9 cellular contexts compared by ENCODE assay signal in the genomic region with DNA sequence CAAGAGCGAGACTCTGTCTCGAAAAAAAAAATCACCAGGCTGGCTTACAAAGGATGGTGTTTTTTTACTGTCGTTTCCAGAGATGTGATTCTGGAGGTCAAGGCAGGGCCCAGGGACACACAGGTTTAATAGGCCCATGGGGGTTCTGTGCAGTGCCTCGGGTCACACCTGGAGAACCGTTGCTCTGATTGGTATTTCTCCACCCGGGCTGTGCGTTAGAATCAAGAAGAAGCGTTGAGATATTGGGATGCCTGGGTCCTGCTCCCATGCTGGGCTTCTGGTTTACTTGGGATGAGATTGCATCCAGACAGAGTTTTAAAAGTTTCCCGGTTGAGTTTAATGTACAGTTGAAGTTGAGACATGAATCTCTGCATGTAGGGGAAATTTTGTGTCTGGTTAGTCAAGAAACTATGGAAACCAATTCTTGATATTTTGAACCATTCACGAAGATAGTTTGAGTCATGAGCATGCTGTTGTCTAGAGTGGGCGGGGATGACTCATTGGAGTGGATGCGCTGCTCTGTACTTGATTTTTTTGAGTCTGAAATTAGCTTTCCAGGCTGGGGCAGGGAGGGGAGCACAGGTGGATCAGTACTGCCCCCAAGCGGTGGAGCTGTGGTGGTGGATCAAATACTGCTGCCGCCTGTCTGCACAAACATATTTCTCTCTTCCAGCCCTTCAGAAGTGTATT. TPM values are rescaled to one million over a fixed set of nuclear protein-coding genes. Genes with fewer than 3 reads are reported as not detected.
A peak's percentile ranks its signal among the peaks of the same experiment; 100 is the strongest.
DNase-seq lines count a peak whose midpoint lies in the region; ATAC-seq and TF ChIP-seq lines count a peak whose summit lies in the region.
"Had no signal": no experiment of that assay in that cellular context is flagged by ENCODE, and none has a peak within 500 bp of the region (broad histone marks: within the 10 kb centered on the region; RNA-seq: fewer than 3 reads in every experiment).

No MANE protein-coding gene starts in this region.

- H3K36me3 ChIP-seq in lung (ENCODE audit: control insufficient read depth in 2 of 2, insufficient read depth in 2 of 2, low read length in 2 of 2): no peaks in the 10 kb centered on the region

- 59 to 61% methylated on average over 14 of the region's 14 CpGs for WGBS in lung, 2 donors

- peak; percentile 90 for DNase-seq in AG04450 (ENCODE audit: low read depth, low spot score)
- peak; percentile 85 for DNase-seq in NCI-H226
- peak; percentile 78 for DNase-seq in activated CD4-positive, CD25-positive, alpha-beta regulatory T cell treated with anti-CD3 and anti-CD28 coated beads, Interleukin-2, amount 50 U/mL, for 72 hours
- DNase-seq in chondrocyte (ENCODE audit: low spot score): no peak
- peak; percentile 62 for DNase-seq in lung (ENCODE audit: low spot score)
- peak; percentile 87 to 94 (median 90) for DNase-seq in stimulated activated CD4-positive, alpha-beta T cell treated with anti-CD3 and anti-CD28 coated beads, TNF-alpha, amount 100 ng/mL, for 48 hours (ENCODE audit: low read depth in 3 of 3)

- peak; percentile 95 for TF ChIP-seq CTCF in AG04450 (IDR thresholded peaks at IDR 0.05; ENCODE audit: low read depth, low read length)
- peak; percentile 91 for TF ChIP-seq CTCF in chondrocyte (IDR thresholded peaks at IDR 0.05)
- TF ChIP-seq CTCF in lung (IDR thresholded peaks at IDR 0.05; ENCODE audit: control extremely low read depth, extremely low read depth): peak; percentile 35

- H3K27me3 ChIP-seq in AG04450 (ENCODE audit: control insufficient read depth, insufficient read depth, low read length) (peaks cover 21% of the 10 kb centered on the region), lung (ENCODE audit: control insufficient read depth, insufficient read depth) (no peaks in the 10 kb centered on the region)

- no peaks in the 10 kb centered on the region for H3K9me3 Mint-ChIP-seq in chondrocyte (ENCODE audit: low read depth)
- H3K9me3 Mint-ChIP-seq: IgD-negative memory B cell had no signal

- no peaks in the 10 kb centered on the region for H3K36me3 Mint-ChIP-seq in chondrocyte (ENCODE audit: low read depth)

- H3K4me3 ChIP-seq in AG04450 (ENCODE audit: low read depth, low read length): no peak overlapping the region
- no peak overlapping the region for H3K4me3 ChIP-seq in lung

- H3K27ac ChIP-seq in AG04450 (ENCODE audit: low read depth, low read length) (peak overlapping the region; percentile 68), lung (ENCODE audit: low read depth in 1 of 2, low read length in 1 of 2) (peak overlapping the region in 1 of 2 donors; percentile 30)

- H3K27ac Mint-ChIP-seq in chondrocyte (ENCODE audit: unreplicated experiment): peak overlapping the region; percentile 73

- peak; percentile 92 for ATAC-seq in GM18517 (IDR thresholded peaks at IDR 0.05; ENCODE audit: unreplicated experiment)
- ATAC-seq in HG03064 (IDR thresholded peaks at IDR 0.05; ENCODE audit: low read depth, unreplicated experiment): peak; percentile 75
- peak; percentile 68 for ATAC-seq in lung (ENCODE audit: insufficient read depth, low FRiP score)

- peaks cover 17% of the 10 kb centered on the region for H3K4me1 Mint-ChIP-seq in chondrocyte (ENCODE audit: low read depth)
- H3K4me1 Mint-ChIP-seq: IgD-negative memory B cell had no signal

- POLR2A ChIA-PET in AG04450 (lab: Yijun Ruan, JAX): interaction anchor here (1.0 to 1.6 kb wide), 2 partner anchors 107 to 451 kb away, joined by 6 to 7 read pairs; a partner anchor contains a TSS

- no peak overlapping the region for H3K4me3 Mint-ChIP-seq in chondrocyte (ENCODE audit: unreplicated experiment)
- H3K4me3 Mint-ChIP-seq: IgD-negative memory B cell had no signal

- CTCF ChIA-PET in AG04450 (lab: Charles Lee): interaction anchor here (0.5 to 5.3 kb wide), 32 partner anchors 10 to 772 kb away, joined by 3 to 193 read pairs (median 4); a partner anchor contains a TSS

- H3K9me3 ChIP-seq in AG04450 (ENCODE audit: control insufficient read depth, insufficient read depth, low read length): no peaks in the 10 kb centered on the region; the same call in 1 of the 2 replicates
- no peaks in the 10 kb centered on the region for H3K9me3 ChIP-seq in lung (ENCODE audit: control insufficient read depth in 2 of 2, insufficient read depth in 1 of 2, low read length in 1 of 2)

- peaks cover 6% of the 10 kb centered on the region for H3K27me3 Mint-ChIP-seq in chondrocyte (ENCODE audit: low read depth)

- no peaks in the 10 kb centered on the region for H3K4me1 ChIP-seq in lung (ENCODE audit: control insufficient read depth in 2 of 2, insufficient read depth in 2 of 2, low read length in 2 of 2)

RNA-seq across cellular contexts. Expression of a gene that starts 50.1 kb away (rescaled TPM):
- polyA plus RNA-seq in AG04450 (2011; rRNA removed) (0.12 and 0.17 TPM in 2 replicates), lung (under 1 TPM; 0.23 to 0.67 TPM)
- 0.04 TPM in 1 of 2 replicates, not detected in the other for polyA minus RNA-seq in AG04450 (2011; rRNA and poly(A)+ RNA removed)
- total RNA-seq in chondrocyte (0.52 to 2.2 TPM (median 1.6 TPM) in 3 replicates), lung (1 to 10 TPM; 2.9 to 3.3 TPM)
- polyA plus RNA-seq: IgD-negative memory B cell had no signal

Comparison
In these comparisons a context has a peak if more than half of its experiments do, and no peak if none do; other contexts are left out.
1. CTCF ChIP-seq: peak in every context shown above with its lines; median percentile 95 in AG04450; 91 in chondrocyte; 35 in lung.